Comparison of ENCODE assay signal across 8 cellular contexts in the genomic region with DNA sequence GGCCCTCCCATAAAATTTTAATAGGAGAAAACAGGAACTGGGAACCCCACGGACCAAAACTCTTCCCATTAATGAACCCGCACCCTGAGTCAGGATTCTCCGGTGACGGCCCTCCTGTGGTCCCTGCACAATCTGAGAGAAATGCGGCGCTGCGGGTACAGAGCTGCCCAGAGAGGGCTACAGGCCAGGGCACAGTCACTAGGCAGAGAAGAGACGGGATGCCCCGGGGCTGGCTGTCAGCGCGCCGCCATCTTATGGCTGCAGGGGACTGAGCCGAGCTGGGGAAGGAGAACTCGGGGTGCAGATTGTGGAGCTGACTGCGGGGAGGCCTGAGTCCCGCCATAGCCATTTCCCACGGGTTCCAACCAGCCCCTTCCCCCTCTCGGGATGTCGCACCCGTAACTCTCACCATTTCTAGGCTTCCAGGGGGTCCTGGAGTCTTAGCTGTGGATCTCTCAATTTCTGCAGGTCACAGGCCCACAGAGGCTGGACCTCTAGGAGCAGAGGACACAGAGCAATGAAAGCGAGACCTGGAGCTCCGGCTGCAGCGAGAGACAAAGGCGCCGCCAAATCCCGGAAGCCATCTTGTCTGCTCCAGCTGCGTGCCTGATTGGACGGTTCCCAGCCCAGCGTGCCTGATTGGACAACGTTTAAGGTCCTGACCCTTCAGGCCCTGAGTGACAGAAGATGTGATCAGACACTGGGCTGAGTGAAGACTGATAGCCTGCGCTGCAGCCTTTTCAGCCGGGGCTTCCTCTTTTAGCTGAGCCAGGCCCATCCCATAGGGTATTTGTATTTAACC. TPM values are rescaled to one million over a fixed set of nuclear protein-coding genes. Genes with fewer than 3 reads are reported as not detected.
A peak's percentile ranks its signal among the peaks of the same experiment; 100 is the strongest.
DNase-seq lines count a peak whose midpoint lies in the region; ATAC-seq and TF ChIP-seq lines count a peak whose summit lies in the region.

A gene (minus strand): TSS at position 591 of the 802 bp plus-strand sequence. CDS start 179 bp downstream, at position 412.

- H3K23ac ChIP-seq in trophoblast cell (ENCODE audit: low read length), result no peak within 1 kb of the TSS

- no peak within 1 kb of the TSS for H3K4ac ChIP-seq in trophoblast cell (ENCODE audit: low read depth, low read length)

- H3K27ac Mint-ChIP-seq in type B pancreatic cell, result peak within 1 kb of the TSS; percentile 97

- H3K27me3 ChIP-seq in SU-DHL-6 (ENCODE audit: low read length), result no peaks in the 10 kb centered on the region
- H3K27me3 ChIP-seq in cardiac muscle cell, result no peaks in the 10 kb centered on the region
- no peaks in the 10 kb centered on the region for H3K27me3 ChIP-seq in trophoblast cell (ENCODE audit: insufficient read depth, low read length)

- peaks cover 4% of the 10 kb centered on the region for H3K79me1 ChIP-seq in trophoblast cell (ENCODE audit: low read length)

- peak; percentile 89 for ATAC-seq in HG02588 (IDR thresholded peaks at IDR 0.05; ENCODE audit: unreplicated experiment)

- WGBS in trophoblast cell (ENCODE audit: extremely low coverage, insufficient coverage, insufficient read length), result no CpG with 5 or more reads among the region's 32 CpGs

- no peak within 1 kb of the TSS for H2BK12ac ChIP-seq in trophoblast cell (ENCODE audit: low read length)

- no peaks in the 10 kb centered on the region for H3K9me3 Mint-ChIP-seq in type B pancreatic cell

- peak within 1 kb of the TSS; percentile 74 for H4K91ac ChIP-seq in trophoblast cell (ENCODE audit: low read depth, low read length)

- no peaks in the 10 kb centered on the region for H3K27me3 Mint-ChIP-seq in type B pancreatic cell

- H3K9me3 ChIP-seq in SU-DHL-6 (ENCODE audit: insufficient read depth, low read length), result no peaks in the 10 kb centered on the region
- H3K9me3 ChIP-seq in cardiac muscle cell (ENCODE audit: low read depth), result no peaks in the 10 kb centered on the region
- H3K9me3 ChIP-seq in trophoblast cell (ENCODE audit: insufficient read depth, low read depth, low read length), result no peaks in the 10 kb centered on the region

- H4K8ac ChIP-seq in trophoblast cell (ENCODE audit: low read depth, low read length), result peak within 1 kb of the TSS; percentile 92

- H2BK5ac ChIP-seq in trophoblast cell (ENCODE audit: low read depth, low read length, poor library complexity), result peak within 1 kb of the TSS; percentile 25

- peaks cover 5% of the 10 kb centered on the region for H3K4me1 ChIP-seq in cardiac muscle cell (ENCODE audit: low read depth)
- no peaks in the 10 kb centered on the region for H3K4me1 ChIP-seq in trophoblast cell (ENCODE audit: control insufficient read depth in 1 of 2, insufficient read depth in 2 of 2, low read length in 2 of 2)

- H3K4me1 Mint-ChIP-seq in type B pancreatic cell (ENCODE audit: unreplicated experiment), result peaks cover 8% of the 10 kb centered on the region

- H3F3A ChIP-seq in SU-DHL-6 (ENCODE audit: insufficient read depth), result peaks cover 4% of the 10 kb centered on the region; the same call in 1 of the 2 replicates

- H3K36me3 ChIP-seq in SU-DHL-6 (ENCODE audit: low read length) (peaks cover 4% of the 10 kb centered on the region), cardiac muscle cell (no peaks in the 10 kb centered on the region), trophoblast cell (ENCODE audit: control insufficient read depth in 1 of 2, insufficient read depth in 2 of 2, low read length in 2 of 2) (peaks cover 3 to 5% of the 10 kb centered on the region in 2 experiments)

- peak within 1 kb of the TSS; percentile 73 for H2AFZ ChIP-seq in SU-DHL-6 (ENCODE audit: low read depth, low read length, severe bottlenecking)
- H2AFZ ChIP-seq in trophoblast cell (ENCODE audit: insufficient read depth, low read length, poor library complexity), result peak within 1 kb of the TSS; percentile 80

- POLR2A ChIA-PET in GM10248 (lab: Yijun Ruan, JAX), result interaction anchor here (0.5 to 0.9 kb wide), 5 partner anchors 292 to 413 kb away, joined by 3 to 6 read pairs (median 3); a partner anchor contains a TSS

- H3K4me3 ChIP-seq in SU-DHL-6 (ENCODE audit: insufficient read depth, low read length, poor library complexity, severe bottlenecking) (peak within 1 kb of the TSS; percentile 89), cardiac muscle cell (peak within 1 kb of the TSS; percentile 71), trophoblast cell (ENCODE audit: low read depth, low read length) (peak within 1 kb of the TSS; percentile 93)

- CTCF ChIA-PET in GM10248 (lab: Yijun Ruan, JAX), result no interaction called here

- peak within 1 kb of the TSS; percentile 98 for H3K4me3 Mint-ChIP-seq in type B pancreatic cell

- H3K4me2 ChIP-seq in SU-DHL-6 (ENCODE audit: low read depth, low read length, poor library complexity, severe bottlenecking), result peak within 1 kb of the TSS; percentile 100
- H3K4me2 ChIP-seq in trophoblast cell (ENCODE audit: low read length), result peak within 1 kb of the TSS; percentile 69

- TF ChIP-seq CTCF in GM10248 (IDR thresholded peaks at IDR 0.05; ENCODE audit: control extremely low read depth, extremely low read depth, low read depth, missing control alignments) (no peak), SU-DHL-6 (IDR thresholded peaks at IDR 0.05; ENCODE audit: insufficient read depth, low read length, poor library complexity, severe bottlenecking) (no peak), cardiac muscle cell (IDR thresholded peaks at IDR 0.05; ENCODE audit: low read depth, low read length) (no peak), type B pancreatic cell (conservative IDR thresholded peaks at IDR 0.05) (no peak)

- H3K79me2 ChIP-seq in SU-DHL-6 (ENCODE audit: insufficient read depth, low read length) (peaks cover 52% of the 10 kb centered on the region), trophoblast cell (ENCODE audit: control insufficient read depth, insufficient read depth, low read length, poor library complexity) (peaks cover 4% of the 10 kb centered on the region)

- peak within 1 kb of the TSS; percentile 97 for H4K12ac ChIP-seq in trophoblast cell (ENCODE audit: low read depth, low read length)

- peak within 1 kb of the TSS; percentile 80 for H3K18ac ChIP-seq in trophoblast cell (ENCODE audit: low read length)

- peak within 1 kb of the TSS; percentile 85 for H3K14ac ChIP-seq in trophoblast cell (ENCODE audit: low read length)

- H4K20me1 ChIP-seq in SU-DHL-6 (ENCODE audit: low read depth, low read length), result peaks cover 9% of the 10 kb centered on the region; the same call in 1 of the 2 replicates

- DNase-seq in GM10248 (ENCODE audit: extremely low spot score) (peak; percentile 83), NCI-H1048 (lab: John Stamatoyannopoulos, UW) (peak; percentile 70), cardiac muscle cell (ENCODE audit: low read depth in 1 of 2, low spot score in 1 of 2) (peak; percentile 93 to 94), trophoblast cell (peak; percentile 96 to 97), type B pancreatic cell (ENCODE audit: extremely low spot score, unreplicated experiment) (peak; percentile 91)
- DNase-seq in activated naive CD8-positive, alpha-beta T cell treated with anti-CD3 and anti-CD28 coated beads, Interleukin-2, amount 50 U/mL, for 16 hours (ENCODE audit: low read depth, low spot score), result peak; percentile 73

- H3K9me2 ChIP-seq in SU-DHL-6 (replicated peaks; ENCODE audit: insufficient read depth, low read length), result no peaks in the 10 kb centered on the region

- H3K36me3 Mint-ChIP-seq in type B pancreatic cell, result peaks cover 21% of the 10 kb centered on the region

- peak within 1 kb of the TSS; percentile 69 for H3K27ac ChIP-seq in SU-DHL-6 (ENCODE audit: low read depth, low read length)
- H3K27ac ChIP-seq in cardiac muscle cell, result peak within 1 kb of the TSS; percentile 95
- peak within 1 kb of the TSS; percentile 90 for H3K27ac ChIP-seq in trophoblast cell (ENCODE audit: low read depth, low read length)

- H3K9ac ChIP-seq in SU-DHL-6 (ENCODE audit: low read length) (peak within 1 kb of the TSS; percentile 93), trophoblast cell (ENCODE audit: low read length) (peak within 1 kb of the TSS; percentile 79)

- H2BK120ac ChIP-seq in trophoblast cell (ENCODE audit: insufficient read depth, low read length, poor library complexity), result peak within 1 kb of the TSS; percentile 75

- H2AK5ac ChIP-seq in trophoblast cell (ENCODE audit: low read length), result no peak within 1 kb of the TSS

RNA-seq across cellular contexts. Expression of the gene that starts here (rescaled TPM):
- total RNA-seq in cardiac muscle cell (7.4 and 13.9 TPM in 2 replicates), type B pancreatic cell (ENCODE audit: low replicate concordance) (19.6 and 19.7 TPM in 2 replicates)
- 7.8 and 11.2 TPM in 2 replicates for polyA plus RNA-seq in cardiac muscle cell
- 11.8 and 12.6 TPM in 2 replicates for polyA plus RNA-seq in trophoblast cell (2013)

Comparison
In these comparisons a context has a peak if more than half of its experiments do, and no peak if none do; other contexts are left out.
1. Peak in every context shown above with its lines: DNase-seq, ATAC-seq, H3K4me3 ChIP-seq and H3K27ac ChIP-seq.